In the genomic region with DNA sequence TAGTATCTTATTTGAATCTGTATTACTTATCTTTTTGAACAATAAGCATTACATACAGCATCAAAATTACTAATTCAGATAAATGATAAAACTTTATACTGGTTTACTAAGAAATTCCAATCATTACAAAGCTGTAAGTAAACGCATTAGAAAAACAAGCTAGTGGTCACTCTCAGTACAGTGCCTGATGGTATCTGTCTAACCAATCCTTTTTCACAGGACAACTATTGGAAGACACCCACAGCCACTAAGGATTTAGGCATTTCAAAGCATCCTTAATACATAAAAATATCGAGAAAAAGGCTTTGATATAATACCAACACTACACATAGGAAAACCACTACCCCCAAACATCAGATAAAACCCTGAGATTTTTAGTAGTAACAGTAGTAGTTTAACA, we compare ENCODE assay signal across 8 cellular contexts. TPM values are rescaled to one million over a fixed set of nuclear protein-coding genes. Genes with fewer than 3 reads are reported as not detected.
DNase-seq lines count a peak whose midpoint lies in the region; ATAC-seq, FAIRE-seq and TF ChIP-seq lines count a peak whose summit lies in the region.

No MANE protein-coding gene starts in this region.

- H3K9me3 ChIP-seq in liver (ENCODE audit: control insufficient read depth in 4 of 4, low read length in 3 of 4) (no peaks in the 10 kb centered on the region), upper lobe of left lung (no peaks in the 10 kb centered on the region)

- TF ChIP-seq RAD21 in liver (IDR thresholded peaks at IDR 0.05): no peak

- 31% methylated on average over 2 of the region's 2 CpGs for WGBS in liver
- WGBS in upper lobe of left lung, 2 donors: 30 to 41% methylated on average over 2 of the region's 2 CpGs

- TF ChIP-seq POLR2A in upper lobe of left lung (IDR thresholded peaks at IDR 0.05): no peak

- no peaks in the 10 kb centered on the region for H3K27me3 Mint-ChIP-seq in activated naive CD4-positive, alpha-beta T cell treated with anti-CD3 and anti-CD28 coated beads, Interleukin-2, amount 50 U/mL, for 24 hours

- ATAC-seq in upper lobe of left lung (ENCODE audit: low FRiP score in 2 of 2) (no peak), GM19035 (IDR thresholded peaks at IDR 0.05; ENCODE audit: unreplicated experiment) (no peak)

- H3K4me3 ChIP-seq in liver (ENCODE audit: low read depth in 1 of 3, low read length in 3 of 3) (peak overlapping the region in 2 of 3 donors; percentile 99), upper lobe of left lung (peak overlapping the region; percentile 5 to 96 (median 88))

- H3K27ac Mint-ChIP-seq in activated naive CD4-positive, alpha-beta T cell treated with anti-CD3 and anti-CD28 coated beads, Interleukin-2, amount 50 U/mL, for 24 hours: peak overlapping the region; percentile 85

- H3K4me3 Mint-ChIP-seq in activated naive CD4-positive, alpha-beta T cell treated with anti-CD3 and anti-CD28 coated beads, Interleukin-2, amount 50 U/mL, for 24 hours: peak overlapping the region; percentile 94

- H3K9ac ChIP-seq in liver (ENCODE audit: low read depth in 1 of 2, low read length in 2 of 2): peak overlapping the region in 1 of 2 donors; percentile 99

- no peak overlapping the region for H3K27ac ChIP-seq in liver (ENCODE audit: low read depth in 1 of 2, low read length in 2 of 2)
- peak overlapping the region in 2 of 4 donors; percentile 99 to 100 for H3K27ac ChIP-seq in upper lobe of left lung

- no peak for DNase-seq in activated naive CD4-positive, alpha-beta T cell treated with Interleukin-2 at 50 U/mL for 16 hours
- peak; percentile 56 for DNase-seq in amniotic epithelial cell (ENCODE audit: low read depth)
- DNase-seq in upper lobe of left lung: no peak
- no peak for DNase-seq in NCI-H345 treated with DMSO at 0.1 percent for 48 hours (lab: John Stamatoyannopoulos, UW; ENCODE audit: unreplicated experiment)
- no peak for DNase-seq in D721Med (ENCODE audit: insufficient read length, low spot score)

- TF ChIP-seq CTCF in liver (IDR thresholded peaks at IDR 0.05; ENCODE audit: low read depth, low read length, missing input control) (no peak), upper lobe of left lung (IDR thresholded peaks at IDR 0.05) (no peak), D721Med (IDR thresholded peaks at IDR 0.05; ENCODE audit: insufficient read depth, missing control alignments) (no peak)

- peaks cover 18% of the 10 kb centered on the region for H3K36me3 Mint-ChIP-seq in activated naive CD4-positive, alpha-beta T cell treated with anti-CD3 and anti-CD28 coated beads, Interleukin-2, amount 50 U/mL, for 24 hours

- no peaks in the 10 kb centered on the region for H3K27me3 ChIP-seq in liver (ENCODE audit: control insufficient read depth in 4 of 4, insufficient read depth in 4 of 4, low read length in 3 of 4)
- H3K27me3 ChIP-seq in upper lobe of left lung: no peaks in the 10 kb centered on the region

- H3K36me3 ChIP-seq in liver (ENCODE audit: control insufficient read depth in 4 of 4, insufficient read depth in 3 of 4, low read depth in 1 of 4, low read length in 3 of 4): peaks cover 5 to 29% (median 21%) of the 10 kb centered on the region in 4 donors
- peaks cover 5 to 39% (median 27%) of the 10 kb centered on the region in 4 donors for H3K36me3 ChIP-seq in upper lobe of left lung

- no peak for FAIRE-seq in D721Med (lab: Jason Lieb, UNC)

- H3K4me1 Mint-ChIP-seq in activated naive CD4-positive, alpha-beta T cell treated with anti-CD3 and anti-CD28 coated beads, Interleukin-2, amount 50 U/mL, for 24 hours: peaks cover 67% of the 10 kb centered on the region

- TF ChIP-seq EP300 in upper lobe of left lung (IDR thresholded peaks at IDR 0.05): no peak

- H3K9me3 Mint-ChIP-seq in activated naive CD4-positive, alpha-beta T cell treated with anti-CD3 and anti-CD28 coated beads, Interleukin-2, amount 50 U/mL, for 24 hours: no peaks in the 10 kb centered on the region

- H3K4me1 ChIP-seq in liver (ENCODE audit: control insufficient read depth in 4 of 4, insufficient read depth in 4 of 4, low read length in 3 of 4) (peaks cover 0 to 25% (median 20%) of the 10 kb centered on the region in 4 donors), upper lobe of left lung (peaks cover 30 to 59% (median 40%) of the 10 kb centered on the region in 4 donors)

TF ChIP-seq in liver, 16 proteins besides CTCF, POLR2A, EP300 and RAD21:
- TF ChIP-seq GABPA (IDR thresholded peaks at IDR 0.05 in 1 of 2, conservative IDR thresholded peaks at IDR 0.05 in 1 of 2): no peak
- TF ChIP-seq MAX (IDR thresholded peaks at IDR 0.05): no peak
- no peak for TF ChIP-seq YY1 (IDR thresholded peaks at IDR 0.05)
- TF ChIP-seq SP1 (IDR thresholded peaks at IDR 0.05): no peak
- no peak for TF ChIP-seq EGR1 (IDR thresholded peaks at IDR 0.05; ENCODE audit: low read depth in 2 of 2)
- no peak for TF ChIP-seq ATF3 (IDR thresholded peaks at IDR 0.05)
- TF ChIP-seq JUND (IDR thresholded peaks at IDR 0.05): no peak
- no peak for TF ChIP-seq HNF4A (conservative IDR thresholded peaks at IDR 0.05)
- TF ChIP-seq FOXA2 (IDR thresholded peaks at IDR 0.05): no peak
- TF ChIP-seq TAF1 (conservative IDR thresholded peaks at IDR 0.05): no peak
- TF ChIP-seq RXRA (IDR thresholded peaks at IDR 0.05): no peak
- TF ChIP-seq NR2F2 (IDR thresholded peaks at IDR 0.05): no peak

RNA-seq across cellular contexts. Expression of gene CD164, which starts 2.6 kb away (rescaled TPM):
- 100 to 1,000 TPM in 1 of 2 donors, 10 to 100 TPM in 1; 84.5 to 218 TPM for total RNA-seq in liver
- polyA plus RNA-seq in liver: 100 to 1,000 TPM; 120 to 144 TPM
- total RNA-seq in upper lobe of left lung: 100 to 1,000 TPM in 4 of 6 donors, 10 to 100 TPM in 2; 70.8 to 281 (median 218) TPM
